Comparison of ENCODE assay signal across 10 cellular contexts in the genomic region with DNA sequence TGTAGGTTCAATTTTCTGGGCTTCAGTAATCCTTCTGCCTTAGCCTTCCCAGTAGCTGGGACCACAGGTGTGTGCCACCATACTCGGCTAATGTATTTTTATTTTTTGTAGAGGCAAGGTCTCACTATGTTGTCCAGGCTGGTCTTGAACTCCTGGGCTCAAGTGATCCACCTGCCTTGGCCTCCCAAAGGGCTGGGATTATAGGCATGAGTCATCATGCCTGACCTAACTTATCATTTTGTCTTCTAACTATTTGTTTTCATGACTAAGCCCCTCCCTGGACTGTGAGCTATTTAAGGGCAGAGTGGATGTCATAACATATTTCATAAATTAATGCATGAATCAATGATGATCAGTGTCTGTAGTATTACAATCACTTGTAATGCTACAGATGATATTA. TPM values are rescaled to one million over a fixed set of nuclear protein-coding genes. Genes with fewer than 3 reads are reported as not detected.
DNase-seq lines count a peak whose midpoint lies in the region; ATAC-seq and TF ChIP-seq lines count a peak whose summit lies in the region.
"Had no signal": no experiment of that assay in that cellular context is flagged by ENCODE, and none has a peak within 500 bp of the region (broad histone marks: within the 10 kb centered on the region; RNA-seq: fewer than 3 reads in every experiment).

No MANE protein-coding gene starts in this region.

- no peaks in the 10 kb centered on the region for H3K9me3 Mint-ChIP-seq in activated CD4-positive, alpha-beta memory T cell treated with anti-CD3 and anti-CD28 coated beads, Interleukin-2, amount 10 ng/mL, durations not matched to agents 7 days and 5 days

- no peak overlapping the region for H3K4me2 ChIP-seq in Karpas-422 (ENCODE audit: low read depth, low read length, poor library complexity, severe bottlenecking)

- peaks cover 2% of the 10 kb centered on the region for H3K27me3 Mint-ChIP-seq in activated CD4-positive, alpha-beta memory T cell treated with anti-CD3 and anti-CD28 coated beads, Interleukin-2, amount 10 ng/mL, durations not matched to agents 7 days and 5 days

- intact Hi-C loops in upper lobe of right lung (cut with DNase I), result no loop called here

- H3K27me3 ChIP-seq in Karpas-422 (ENCODE audit: low read length) (no peaks in the 10 kb centered on the region), upper lobe of right lung (no peaks in the 10 kb centered on the region)

- no peak overlapping the region for H3K27ac ChIP-seq in Karpas-422 (ENCODE audit: low read length)
- H3K27ac ChIP-seq in upper lobe of right lung, result no peak overlapping the region

- TF ChIP-seq CTCF in AG04449 (IDR thresholded peaks at IDR 0.05; ENCODE audit: insufficient read depth, low read length, missing control alignments) (no peak), astrocyte of the spinal cord (IDR thresholded peaks at IDR 0.05; ENCODE audit: low read depth, low read length) (no peak), upper lobe of right lung (IDR thresholded peaks at IDR 0.05) (no peak)

- no peaks in the 10 kb centered on the region for H4K20me1 ChIP-seq in Karpas-422 (ENCODE audit: insufficient read depth, low read depth, low read length)

- H2AFZ ChIP-seq in Karpas-422 (ENCODE audit: low read length), result no peak overlapping the region

- in situ Hi-C loops in astrocyte of the spinal cord (cut with HindIII; ENCODE audit: low sequenced_read_pairs), result no loop called here

- no peak overlapping the region for H3K9ac ChIP-seq in Karpas-422 (ENCODE audit: low read length)

- H3K36me3 ChIP-seq in Karpas-422 (ENCODE audit: insufficient read depth, low read length), result no peaks in the 10 kb centered on the region
- H3K36me3 ChIP-seq in upper lobe of right lung, result no peaks in the 10 kb centered on the region

- H3K4me1 Mint-ChIP-seq in activated CD4-positive, alpha-beta memory T cell treated with anti-CD3 and anti-CD28 coated beads, Interleukin-2, amount 10 ng/mL, durations not matched to agents 7 days and 5 days, result no peaks in the 10 kb centered on the region

- no peaks in the 10 kb centered on the region for H3K36me3 Mint-ChIP-seq in activated CD4-positive, alpha-beta memory T cell treated with anti-CD3 and anti-CD28 coated beads, Interleukin-2, amount 10 ng/mL, durations not matched to agents 7 days and 5 days (ENCODE audit: low read depth)

- POLR2A ChIA-PET in AG04449 (lab: Yijun Ruan, JAX), result no interaction called here
- POLR2A ChIA-PET in activated CD4-positive, alpha-beta memory T cell treated with anti-CD3 and anti-CD28 coated beads, Interleukin-2, amount 10 ng/mL, durations not matched to agents 7 days and 5 days (lab: Charles Lee), result no interaction called here

- H3K4me1 ChIP-seq in Karpas-422 (ENCODE audit: low read length) (no peaks in the 10 kb centered on the region), upper lobe of right lung (no peaks in the 10 kb centered on the region)

- CTCF ChIA-PET in AG04449 (lab: Yijun Ruan, JAX), result no interaction called here
- CTCF ChIA-PET in activated CD4-positive, alpha-beta memory T cell treated with anti-CD3 and anti-CD28 coated beads, Interleukin-2, amount 10 ng/mL, durations not matched to agents 7 days and 5 days (lab: Charles Lee), result no interaction called here

- no peak overlapping the region for H3K4me3 ChIP-seq in AG04449 (ENCODE audit: low read depth, low read length)
- no peak overlapping the region for H3K4me3 ChIP-seq in Karpas-422 (ENCODE audit: low read length)
- no peak overlapping the region for H3K4me3 ChIP-seq in astrocyte of the spinal cord (ENCODE audit: low read depth, low read length)
- H3K4me3 ChIP-seq in upper lobe of right lung, result no peak overlapping the region

- no peak overlapping the region for H3K4me3 Mint-ChIP-seq in activated CD4-positive, alpha-beta memory T cell treated with anti-CD3 and anti-CD28 coated beads, Interleukin-2, amount 10 ng/mL, durations not matched to agents 7 days and 5 days

- ATAC-seq in upper lobe of right lung (no peak), HG02970 (IDR thresholded peaks at IDR 0.05; ENCODE audit: low FRiP score, unreplicated experiment) (no peak)

- H3K9me2 ChIP-seq in Karpas-422 (replicated peaks; ENCODE audit: insufficient read depth, low read length), result no peaks in the 10 kb centered on the region

- no peak overlapping the region for H3K27ac Mint-ChIP-seq in activated CD4-positive, alpha-beta memory T cell treated with anti-CD3 and anti-CD28 coated beads, Interleukin-2, amount 10 ng/mL, durations not matched to agents 7 days and 5 days

- H3K79me2 ChIP-seq in Karpas-422 (ENCODE audit: low read length), result no peaks in the 10 kb centered on the region

- peak; percentile 9 for DNase-seq in AG04449 (ENCODE audit: low read depth, low spot score)
- peak; percentile 5 for DNase-seq in Karpas-422
- peak; percentile 9 for DNase-seq in astrocyte of the spinal cord (ENCODE audit: low read depth, low spot score)
- DNase-seq in islet precursor cell, result peak; percentile 13
- DNase-seq in upper lobe of right lung, result no peak
- no peak for DNase-seq in NCI-H510A treated with DMSO at 0.1 percent for 48 hours (lab: John Stamatoyannopoulos, UW)
- DNase-seq in activated CD4-positive, alpha-beta memory T cell treated with anti-CD3 and anti-CD28 coated beads, Interleukin-2, amount 10 ng/mL, durations not matched to agents 7 days and 5 days, result no peak
- DNase-seq: activated CD4-positive, alpha-beta T cell treated with anti-CD3 and anti-CD28 coated beads, Interleukin-2, amount 50 U/mL, for 1 hour; DMS79 had no signal

- H3K9me3 ChIP-seq in Karpas-422 (ENCODE audit: low read length) (no peaks in the 10 kb centered on the region), upper lobe of right lung (no peaks in the 10 kb centered on the region)

RNA-seq across cellular contexts. Expression of gene PIAS1, which starts 56.1 kb away (rescaled TPM):
- total RNA-seq in Karpas-422 (2014; rRNA removed; shearing (Covaris generic); ENCODE audit: low replicate concordance), result 33.2 and 106 TPM in 2 replicates
- total RNA-seq in upper lobe of right lung, result 62.0 TPM
- total RNA-seq in activated CD4-positive, alpha-beta memory T cell treated with anti-CD3 and anti-CD28 coated beads, Interleukin-2, amount 10 ng/mL, durations not matched to agents 7 days and 5 days, result 10 to 100 TPM; 39.1 to 43.4 TPM

Comparison
In these comparisons a context has a peak if more than half of its experiments do, and no peak if none do; other contexts are left out.
1. DNase-seq: peak in AG04449 (single experiment), Karpas-422 (single experiment), astrocyte of the spinal cord (single experiment) and islet precursor cell (single experiment); none in upper lobe of right lung (single experiment), NCI-H510A treated with DMSO at 0.1 percent for 48 hours (single experiment) and activated CD4-positive, alpha-beta memory T cell treated with anti-CD3 and anti-CD28 coated beads, Interleukin-2, amount 10 ng/mL, durations not matched to agents 7 days and 5 days (single experiment).